Comparison of ENCODE assay signal across 1 cellular context in the genomic region with DNA sequence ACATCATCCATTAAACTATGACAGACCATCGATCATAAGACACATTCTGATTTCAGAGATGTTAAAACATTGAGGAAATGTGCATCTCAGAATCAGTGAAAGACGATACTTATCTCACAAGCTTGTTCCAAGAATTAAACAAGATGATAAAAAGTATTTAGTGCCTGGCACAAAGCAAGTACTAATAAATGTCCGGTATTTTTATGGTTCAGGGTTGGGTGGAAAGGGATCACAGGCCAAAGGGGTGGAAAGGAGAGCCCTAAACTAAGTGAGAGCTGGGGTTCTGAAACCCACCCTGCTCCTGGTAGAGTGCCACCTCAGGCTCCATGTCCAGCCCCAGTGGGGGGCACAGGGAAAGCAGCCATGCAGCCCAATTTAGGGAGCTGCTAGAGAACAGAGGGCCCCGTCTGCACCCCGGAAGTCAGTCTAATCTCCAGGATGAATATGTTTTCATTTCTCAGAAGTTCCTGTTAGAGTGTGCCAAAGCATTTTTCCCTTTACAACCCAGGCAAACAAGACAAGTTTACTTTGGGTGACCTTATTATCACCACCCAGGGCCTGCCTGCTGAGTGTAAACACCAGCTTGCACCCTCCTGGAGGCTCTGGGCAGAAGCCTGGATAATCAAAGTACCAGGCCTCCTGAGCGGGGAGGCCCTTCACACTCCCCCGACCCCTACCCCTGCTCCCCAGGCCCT.
TF ChIP-seq lines count a peak whose summit lies in the region.

No MANE protein-coding gene starts in this region.

TF ChIP-seq in HepG2, 621 proteins besides CTCF, POLR2A, EP300 and RAD21 (continued from another document and continues in another):
- TF ChIP-seq, protein P1, sequence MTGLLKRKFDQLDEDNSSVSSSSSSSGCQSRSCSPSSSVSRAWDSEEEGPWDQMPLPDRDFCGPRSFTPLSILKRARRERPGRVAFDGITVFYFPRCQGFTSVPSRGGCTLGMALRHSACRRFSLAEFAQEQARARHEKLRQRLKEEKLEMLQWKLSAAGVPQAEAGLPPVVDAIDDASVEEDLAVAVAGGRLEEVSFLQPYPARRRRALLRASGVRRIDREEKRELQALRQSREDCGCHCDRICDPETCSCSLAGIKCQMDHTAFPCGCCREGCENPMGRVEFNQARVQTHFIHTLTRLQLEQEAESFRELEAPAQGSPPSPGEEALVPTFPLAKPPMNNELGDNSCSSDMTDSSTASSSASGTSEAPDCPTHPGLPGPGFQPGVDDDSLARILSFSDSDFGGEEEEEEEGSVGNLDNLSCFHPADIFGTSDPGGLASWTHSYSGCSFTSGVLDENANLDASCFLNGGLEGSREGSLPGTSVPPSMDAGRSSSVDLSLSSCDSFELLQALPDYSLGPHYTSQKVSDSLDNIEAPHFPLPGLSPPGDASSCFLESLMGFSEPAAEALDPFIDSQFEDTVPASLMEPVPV (CRISPR knock-in tag; IDR thresholded peaks at IDR 0.05), result no peak
- TF ChIP-seq ZBTB7B (CRISPR knock-in tag; IDR thresholded peaks at IDR 0.05) (peak; percentile 42; the same call in 1 of the 2 replicates), ZNF234 (CRISPR knock-in tag; conservative IDR thresholded peaks at IDR 0.05) (no peak), ZNF12 (CRISPR knock-in tag; IDR thresholded peaks at IDR 0.05) (no peak), RBM39 (IDR thresholded peaks at IDR 0.05; ENCODE audit: low read depth, low read length, poor library complexity, severe bottlenecking) (no peak), HNRNPUL1 (IDR thresholded peaks at IDR 0.05; ENCODE audit: low read depth, low read length) (no peak), FOXK2 (IDR thresholded peaks at IDR 0.05) (no peak), ZNF550 (CRISPR knock-in tag; IDR thresholded peaks at IDR 0.05; ENCODE audit: borderline replicate concordance) (no peak), JUND (CRISPR knock-in tag; IDR thresholded peaks at IDR 0.05) (no peak), ZSCAN22 (CRISPR knock-in tag; IDR thresholded peaks at IDR 0.05) (no peak), REXO4 (CRISPR knock-in tag; IDR thresholded peaks at IDR 0.05; ENCODE audit: borderline replicate concordance) (no peak), ZZZ3 (CRISPR knock-in tag; IDR thresholded peaks at IDR 0.05; ENCODE audit: borderline replicate concordance) (no peak), SAFB2 (CRISPR knock-in tag; IDR thresholded peaks at IDR 0.05; ENCODE audit: borderline replicate concordance, low read depth) (no peak), HCFC1 (IDR thresholded peaks at IDR 0.05; ENCODE audit: low read depth, low read length) (no peak), SNAI1 (CRISPR knock-in tag; IDR thresholded peaks at IDR 0.05; ENCODE audit: borderline replicate concordance) (no peak), ZBTB7A (CRISPR knock-in tag; IDR thresholded peaks at IDR 0.05) (no peak), ZNF292 (CRISPR knock-in tag; IDR thresholded peaks at IDR 0.05; ENCODE audit: borderline replicate concordance, low read depth) (peak; percentile 25; the same call in 1 of the 2 replicates), TBL1XR1 (IDR thresholded peaks at IDR 0.05; ENCODE audit: borderline replicate concordance, low read length, partially characterized antibody) (no peak), KDM5B (CRISPR knock-in tag; IDR thresholded peaks at IDR 0.05; ENCODE audit: borderline replicate concordance) (no peak), MAZ (IDR thresholded peaks at IDR 0.05; ENCODE audit: borderline replicate concordance, low read depth, low read length) (no peak), MAZ (CRISPR knock-in tag; IDR thresholded peaks at IDR 0.05; ENCODE audit: low read depth) (no peak), U2AF2 (IDR thresholded peaks at IDR 0.05; ENCODE audit: low read depth, low read length) (no peak), MAF1 (CRISPR knock-in tag; IDR thresholded peaks at IDR 0.05; ENCODE audit: borderline replicate concordance) (no peak), SP2 (CRISPR knock-in tag; IDR thresholded peaks at IDR 0.05) (no peak), POLR2G (IDR thresholded peaks at IDR 0.05; ENCODE audit: low read depth, low read length) (no peak)
- TF ChIP-seq, protein P2, sequence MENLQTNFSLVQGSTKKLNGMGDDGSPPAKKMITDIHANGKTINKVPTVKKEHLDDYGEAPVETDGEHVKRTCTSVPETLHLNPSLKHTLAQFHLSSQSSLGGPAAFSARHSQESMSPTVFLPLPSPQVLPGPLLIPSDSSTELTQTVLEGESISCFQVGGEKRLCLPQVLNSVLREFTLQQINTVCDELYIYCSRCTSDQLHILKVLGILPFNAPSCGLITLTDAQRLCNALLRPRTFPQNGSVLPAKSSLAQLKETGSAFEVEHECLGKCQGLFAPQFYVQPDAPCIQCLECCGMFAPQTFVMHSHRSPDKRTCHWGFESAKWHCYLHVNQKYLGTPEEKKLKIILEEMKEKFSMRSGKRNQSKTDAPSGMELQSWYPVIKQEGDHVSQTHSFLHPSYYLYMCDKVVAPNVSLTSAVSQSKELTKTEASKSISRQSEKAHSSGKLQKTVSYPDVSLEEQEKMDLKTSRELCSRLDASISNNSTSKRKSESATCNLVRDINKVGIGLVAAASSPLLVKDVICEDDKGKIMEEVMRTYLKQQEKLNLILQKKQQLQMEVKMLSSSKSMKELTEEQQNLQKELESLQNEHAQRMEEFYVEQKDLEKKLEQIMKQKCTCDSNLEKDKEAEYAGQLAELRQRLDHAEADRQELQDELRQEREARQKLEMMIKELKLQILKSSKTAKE (CRISPR knock-in tag; IDR thresholded peaks at IDR 0.05; ENCODE audit: borderline replicate concordance), result peak; percentile 72
- TF ChIP-seq, protein P3, sequence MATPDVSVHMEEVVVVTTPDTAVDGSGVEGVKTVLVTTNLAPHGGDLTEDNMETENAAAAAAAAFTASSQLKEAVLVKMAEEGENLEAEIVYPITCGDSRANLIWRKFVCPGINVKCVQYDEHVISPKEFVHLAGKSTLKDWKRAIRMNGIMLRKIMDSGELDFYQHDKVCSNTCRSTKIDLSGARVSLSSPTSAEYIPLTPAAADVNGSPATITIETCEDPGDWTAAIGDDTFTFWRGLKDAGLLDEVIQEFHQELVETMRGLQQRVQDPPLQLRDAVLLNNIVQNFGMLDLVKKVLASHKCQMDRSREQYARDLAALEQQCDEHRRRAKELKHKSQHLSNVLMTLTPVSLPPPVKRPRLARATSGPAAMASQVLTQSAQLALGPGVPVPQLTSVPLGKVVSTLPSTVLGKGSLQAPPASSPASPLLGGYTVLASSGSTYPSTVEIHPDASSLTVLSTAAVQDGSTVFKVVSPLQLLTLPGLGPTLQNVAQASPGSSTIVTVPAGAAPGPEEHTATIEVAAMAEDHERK (CRISPR knock-in tag; IDR thresholded peaks at IDR 0.05; ENCODE audit: low read depth), result no peak
- TF ChIP-seq, protein P4, sequence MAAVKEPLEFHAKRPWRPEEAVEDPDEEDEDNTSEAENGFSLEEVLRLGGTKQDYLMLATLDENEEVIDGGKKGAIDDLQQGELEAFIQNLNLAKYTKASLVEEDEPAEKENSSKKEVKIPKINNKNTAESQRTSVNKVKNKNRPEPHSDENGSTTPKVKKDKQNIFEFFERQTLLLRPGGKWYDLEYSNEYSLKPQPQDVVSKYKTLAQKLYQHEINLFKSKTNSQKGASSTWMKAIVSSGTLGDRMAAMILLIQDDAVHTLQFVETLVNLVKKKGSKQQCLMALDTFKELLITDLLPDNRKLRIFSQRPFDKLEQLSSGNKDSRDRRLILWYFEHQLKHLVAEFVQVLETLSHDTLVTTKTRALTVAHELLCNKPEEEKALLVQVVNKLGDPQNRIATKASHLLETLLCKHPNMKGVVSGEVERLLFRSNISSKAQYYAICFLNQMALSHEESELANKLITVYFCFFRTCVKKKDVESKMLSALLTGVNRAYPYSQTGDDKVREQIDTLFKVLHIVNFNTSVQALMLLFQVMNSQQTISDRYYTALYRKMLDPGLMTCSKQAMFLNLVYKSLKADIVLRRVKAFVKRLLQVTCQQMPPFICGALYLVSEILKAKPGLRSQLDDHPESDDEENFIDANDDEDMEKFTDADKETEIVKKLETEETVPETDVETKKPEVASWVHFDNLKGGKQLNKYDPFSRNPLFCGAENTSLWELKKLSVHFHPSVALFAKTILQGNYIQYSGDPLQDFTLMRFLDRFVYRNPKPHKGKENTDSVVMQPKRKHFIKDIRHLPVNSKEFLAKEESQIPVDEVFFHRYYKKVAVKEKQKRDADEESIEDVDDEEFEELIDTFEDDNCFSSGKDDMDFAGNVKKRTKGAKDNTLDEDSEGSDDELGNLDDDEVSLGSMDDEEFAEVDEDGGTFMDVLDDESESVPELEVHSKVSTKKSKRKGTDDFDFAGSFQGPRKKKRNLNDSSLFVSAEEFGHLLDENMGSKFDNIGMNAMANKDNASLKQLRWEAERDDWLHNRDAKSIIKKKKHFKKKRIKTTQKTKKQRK (IDR thresholded peaks at IDR 0.05; ENCODE audit: low read length), result no peak
- TF ChIP-seq, protein P5, sequence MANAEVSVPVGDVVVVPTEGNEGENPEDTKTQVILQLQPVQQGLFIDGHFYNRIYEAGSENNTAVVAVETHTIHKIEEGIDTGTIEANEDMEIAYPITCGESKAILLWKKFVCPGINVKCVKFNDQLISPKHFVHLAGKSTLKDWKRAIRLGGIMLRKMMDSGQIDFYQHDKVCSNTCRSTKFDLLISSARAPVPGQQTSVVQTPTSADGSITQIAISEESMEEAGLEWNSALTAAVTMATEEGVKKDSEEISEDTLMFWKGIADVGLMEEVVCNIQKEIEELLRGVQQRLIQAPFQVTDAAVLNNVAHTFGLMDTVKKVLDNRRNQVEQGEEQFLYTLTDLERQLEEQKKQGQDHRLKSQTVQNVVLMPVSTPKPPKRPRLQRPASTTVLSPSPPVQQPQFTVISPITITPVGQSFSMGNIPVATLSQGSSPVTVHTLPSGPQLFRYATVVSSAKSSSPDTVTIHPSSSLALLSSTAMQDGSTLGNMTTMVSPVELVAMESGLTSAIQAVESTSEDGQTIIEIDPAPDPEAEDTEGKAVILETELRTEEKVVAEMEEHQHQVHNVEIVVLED (CRISPR knock-in tag; IDR thresholded peaks at IDR 0.05; ENCODE audit: borderline replicate concordance), result no peak
- TF ChIP-seq, protein P6, sequence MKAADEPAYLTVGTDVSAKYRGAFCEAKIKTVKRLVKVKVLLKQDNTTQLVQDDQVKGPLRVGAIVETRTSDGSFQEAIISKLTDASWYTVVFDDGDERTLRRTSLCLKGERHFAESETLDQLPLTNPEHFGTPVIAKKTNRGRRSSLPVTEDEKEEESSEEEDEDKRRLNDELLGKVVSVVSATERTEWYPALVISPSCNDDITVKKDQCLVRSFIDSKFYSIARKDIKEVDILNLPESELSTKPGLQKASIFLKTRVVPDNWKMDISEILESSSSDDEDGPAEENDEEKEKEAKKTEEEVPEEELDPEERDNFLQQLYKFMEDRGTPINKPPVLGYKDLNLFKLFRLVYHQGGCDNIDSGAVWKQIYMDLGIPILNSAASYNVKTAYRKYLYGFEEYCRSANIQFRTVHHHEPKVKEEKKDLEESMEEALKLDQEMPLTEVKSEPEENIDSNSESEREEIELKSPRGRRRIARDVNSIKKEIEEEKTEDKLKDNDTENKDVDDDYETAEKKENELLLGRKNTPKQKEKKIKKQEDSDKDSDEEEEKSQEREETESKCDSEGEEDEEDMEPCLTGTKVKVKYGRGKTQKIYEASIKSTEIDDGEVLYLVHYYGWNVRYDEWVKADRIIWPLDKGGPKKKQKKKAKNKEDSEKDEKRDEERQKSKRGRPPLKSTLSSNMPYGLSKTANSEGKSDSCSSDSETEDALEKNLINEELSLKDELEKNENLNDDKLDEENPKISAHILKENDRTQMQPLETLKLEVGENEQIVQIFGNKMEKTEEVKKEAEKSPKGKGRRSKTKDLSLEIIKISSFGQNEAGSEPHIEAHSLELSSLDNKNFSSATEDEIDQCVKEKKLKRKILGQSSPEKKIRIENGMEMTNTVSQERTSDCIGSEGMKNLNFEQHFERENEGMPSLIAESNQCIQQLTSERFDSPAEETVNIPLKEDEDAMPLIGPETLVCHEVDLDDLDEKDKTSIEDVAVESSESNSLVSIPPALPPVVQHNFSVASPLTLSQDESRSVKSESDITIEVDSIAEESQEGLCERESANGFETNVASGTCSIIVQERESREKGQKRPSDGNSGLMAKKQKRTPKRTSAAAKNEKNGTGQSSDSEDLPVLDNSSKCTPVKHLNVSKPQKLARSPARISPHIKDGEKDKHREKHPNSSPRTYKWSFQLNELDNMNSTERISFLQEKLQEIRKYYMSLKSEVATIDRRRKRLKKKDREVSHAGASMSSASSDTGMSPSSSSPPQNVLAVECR (CRISPR knock-in tag; IDR thresholded peaks at IDR 0.05; ENCODE audit: borderline replicate concordance), result no peak
- TF ChIP-seq, protein P7, sequence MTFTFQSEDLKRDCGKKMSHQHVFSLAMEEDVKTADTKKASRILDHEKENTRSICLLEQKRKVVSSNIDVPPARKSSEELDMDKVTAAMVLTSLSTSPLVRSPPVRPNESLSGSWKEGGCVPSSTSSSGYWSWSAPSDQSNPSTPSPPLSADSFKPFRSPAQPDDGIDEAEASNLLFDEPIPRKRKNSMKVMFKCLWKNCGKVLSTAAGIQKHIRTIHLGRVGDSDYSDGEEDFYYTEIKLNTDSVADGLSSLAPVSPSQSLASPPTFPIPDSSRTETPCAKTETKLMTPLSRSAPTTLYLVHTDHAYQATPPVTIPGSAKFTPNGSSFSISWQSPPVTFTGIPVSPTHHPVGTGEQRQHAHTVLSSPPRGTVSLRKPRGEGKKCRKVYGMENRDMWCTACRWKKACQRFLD (CRISPR knock-in tag; IDR thresholded peaks at IDR 0.05; ENCODE audit: borderline replicate concordance), result no peak
- TF ChIP-seq, protein P8, sequence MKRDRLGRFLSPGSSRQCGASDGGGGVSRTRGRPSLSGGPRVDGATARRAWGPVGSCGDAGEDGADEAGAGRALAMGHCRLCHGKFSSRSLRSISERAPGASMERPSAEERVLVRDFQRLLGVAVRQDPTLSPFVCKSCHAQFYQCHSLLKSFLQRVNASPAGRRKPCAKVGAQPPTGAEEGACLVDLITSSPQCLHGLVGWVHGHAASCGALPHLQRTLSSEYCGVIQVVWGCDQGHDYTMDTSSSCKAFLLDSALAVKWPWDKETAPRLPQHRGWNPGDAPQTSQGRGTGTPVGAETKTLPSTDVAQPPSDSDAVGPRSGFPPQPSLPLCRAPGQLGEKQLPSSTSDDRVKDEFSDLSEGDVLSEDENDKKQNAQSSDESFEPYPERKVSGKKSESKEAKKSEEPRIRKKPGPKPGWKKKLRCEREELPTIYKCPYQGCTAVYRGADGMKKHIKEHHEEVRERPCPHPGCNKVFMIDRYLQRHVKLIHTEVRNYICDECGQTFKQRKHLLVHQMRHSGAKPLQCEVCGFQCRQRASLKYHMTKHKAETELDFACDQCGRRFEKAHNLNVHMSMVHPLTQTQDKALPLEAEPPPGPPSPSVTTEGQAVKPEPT (CRISPR knock-in tag; IDR thresholded peaks at IDR 0.05; ENCODE audit: low read depth), result no peak
- TF ChIP-seq, protein P9, sequence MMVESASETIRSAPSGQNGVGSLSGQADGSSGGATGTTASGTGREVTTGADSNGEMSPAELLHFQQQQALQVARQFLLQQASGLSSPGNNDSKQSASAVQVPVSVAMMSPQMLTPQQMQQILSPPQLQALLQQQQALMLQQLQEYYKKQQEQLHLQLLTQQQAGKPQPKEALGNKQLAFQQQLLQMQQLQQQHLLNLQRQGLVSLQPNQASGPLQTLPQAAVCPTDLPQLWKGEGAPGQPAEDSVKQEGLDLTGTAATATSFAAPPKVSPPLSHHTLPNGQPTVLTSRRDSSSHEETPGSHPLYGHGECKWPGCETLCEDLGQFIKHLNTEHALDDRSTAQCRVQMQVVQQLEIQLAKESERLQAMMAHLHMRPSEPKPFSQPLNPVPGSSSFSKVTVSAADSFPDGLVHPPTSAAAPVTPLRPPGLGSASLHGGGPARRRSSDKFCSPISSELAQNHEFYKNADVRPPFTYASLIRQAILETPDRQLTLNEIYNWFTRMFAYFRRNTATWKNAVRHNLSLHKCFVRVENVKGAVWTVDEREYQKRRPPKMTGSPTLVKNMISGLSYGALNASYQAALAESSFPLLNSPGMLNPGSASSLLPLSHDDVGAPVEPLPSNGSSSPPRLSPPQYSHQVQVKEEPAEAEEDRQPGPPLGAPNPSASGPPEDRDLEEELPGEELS (CRISPR knock-in tag; IDR thresholded peaks at IDR 0.05), result peak; percentile 93
- TF ChIP-seq, protein P10, sequence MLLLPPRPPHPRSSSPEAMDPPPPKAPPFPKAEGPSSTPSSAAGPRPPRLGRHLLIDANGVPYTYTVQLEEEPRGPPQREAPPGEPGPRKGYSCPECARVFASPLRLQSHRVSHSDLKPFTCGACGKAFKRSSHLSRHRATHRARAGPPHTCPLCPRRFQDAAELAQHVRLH (CRISPR knock-in tag; IDR thresholded peaks at IDR 0.05; ENCODE audit: borderline replicate concordance, low read depth), result 0 out of 2 replicates have a peak, but pooled peaks have one; percentile 48
